14 cellular contexts compared by ENCODE assay signal in genomic region chr3:177904661-177905060, GRCh38.
DNase-seq lines count a peak whose midpoint lies in the region; ATAC-seq and TF ChIP-seq lines count a peak whose summit lies in the region.
"Had no signal": no experiment of that assay in that cellular context is flagged by ENCODE, and none has a peak within 500 bp of the region (broad histone marks: within the 10 kb centered on the region; RNA-seq: fewer than 3 reads in every experiment).

No MANE protein-coding gene starts in this region.

- no peak overlapping the region for H3K4me3 ChIP-seq in adrenal gland
- no peak overlapping the region for H3K4me3 ChIP-seq in fibroblast of pulmonary artery (replicated peaks; ENCODE audit: low read depth, low read length)
- no peak overlapping the region for H3K4me3 ChIP-seq in sigmoid colon
- no peak overlapping the region for H3K4me3 ChIP-seq in foreskin fibroblast (ENCODE audit: low read depth in 1 of 2, low read length in 2 of 2)
- H3K4me3 ChIP-seq: gastrocnemius medialis had no signal

- intact Hi-C loops in adrenal gland (cut with DNase I) (no loop called here), sigmoid colon (cut with DNase I) (no loop called here)

- peak overlapping the region in 4 of 5 donors; percentile 8 to 72 (median 67) for H3K27ac ChIP-seq in adrenal gland
- peak overlapping the region; percentile 60 to 80 (median 73) for H3K27ac ChIP-seq in sigmoid colon

- no peak for TF ChIP-seq EP300 in sigmoid colon (IDR thresholded peaks at IDR 0.05)

- TF ChIP-seq CTCF in adrenal gland (IDR thresholded peaks at IDR 0.05) (no peak), fibroblast of pulmonary artery (IDR thresholded peaks at IDR 0.05; ENCODE audit: low read length, missing control alignments) (no peak), sigmoid colon (IDR thresholded peaks at IDR 0.05) (no peak), foreskin fibroblast (IDR thresholded peaks at IDR 0.05; ENCODE audit: low read depth, low read length) (no peak)

- no peaks in the 10 kb centered on the region for H3K27me3 ChIP-seq in adrenal gland
- H3K27me3 ChIP-seq in sigmoid colon, result no peaks in the 10 kb centered on the region
- H3K27me3 ChIP-seq: gastrocnemius medialis had no signal

- ATAC-seq in HG03280 (IDR thresholded peaks at IDR 0.05; ENCODE audit: unreplicated experiment), result no peak
- ATAC-seq in left lobe of liver, result no peak
- ATAC-seq in HG03196 (IDR thresholded peaks at IDR 0.05; ENCODE audit: unreplicated experiment), result no peak
- ATAC-seq: WTC11 had no signal

- H3K4me1 ChIP-seq in adrenal gland (replicated peaks in 1 of 2) (peaks cover 23 to 28% of the 10 kb centered on the region in 2 donors), sigmoid colon (peaks cover 0 to 46% (median 24%) of the 10 kb centered on the region in 4 donors)

- H3K36me3 ChIP-seq in adrenal gland (replicated peaks in 1 of 2) (no peaks in the 10 kb centered on the region), sigmoid colon (no peaks in the 10 kb centered on the region)
- H3K36me3 ChIP-seq: gastrocnemius medialis had no signal

- TF ChIP-seq POLR2A in adrenal gland (IDR thresholded peaks at IDR 0.05), result no peak
- TF ChIP-seq POLR2A in sigmoid colon (IDR thresholded peaks at IDR 0.05), result no peak

- H3K9me3 ChIP-seq in adrenal gland (replicated peaks in 1 of 3) (no peaks in the 10 kb centered on the region), sigmoid colon (no peaks in the 10 kb centered on the region)

- DNase-seq in ELR (ENCODE audit: low read depth) (peak; percentile 14), adrenal gland (no peak), fibroblast of pulmonary artery (ENCODE audit: low read depth) (peak; percentile 26), sigmoid colon (no peak), left lobe of liver (ENCODE audit: low spot score) (no peak), foreskin fibroblast (no peak)
- DNase-seq: CD4-positive, alpha-beta memory T cell; gastrocnemius medialis; NCI-H510A; retina; Right ventricle myocardium superior had no signal

Comparison
In these comparisons a context has a peak if more than half of its experiments do, and no peak if none do; other contexts are left out.
1. DNase-seq: peak in ELR (single experiment) and fibroblast of pulmonary artery (single experiment); none in adrenal gland (0 of 7), sigmoid colon (single experiment), left lobe of liver (single experiment) and foreskin fibroblast (0 of 2).